8 cellular contexts compared by ENCODE assay signal in the genomic region with DNA sequence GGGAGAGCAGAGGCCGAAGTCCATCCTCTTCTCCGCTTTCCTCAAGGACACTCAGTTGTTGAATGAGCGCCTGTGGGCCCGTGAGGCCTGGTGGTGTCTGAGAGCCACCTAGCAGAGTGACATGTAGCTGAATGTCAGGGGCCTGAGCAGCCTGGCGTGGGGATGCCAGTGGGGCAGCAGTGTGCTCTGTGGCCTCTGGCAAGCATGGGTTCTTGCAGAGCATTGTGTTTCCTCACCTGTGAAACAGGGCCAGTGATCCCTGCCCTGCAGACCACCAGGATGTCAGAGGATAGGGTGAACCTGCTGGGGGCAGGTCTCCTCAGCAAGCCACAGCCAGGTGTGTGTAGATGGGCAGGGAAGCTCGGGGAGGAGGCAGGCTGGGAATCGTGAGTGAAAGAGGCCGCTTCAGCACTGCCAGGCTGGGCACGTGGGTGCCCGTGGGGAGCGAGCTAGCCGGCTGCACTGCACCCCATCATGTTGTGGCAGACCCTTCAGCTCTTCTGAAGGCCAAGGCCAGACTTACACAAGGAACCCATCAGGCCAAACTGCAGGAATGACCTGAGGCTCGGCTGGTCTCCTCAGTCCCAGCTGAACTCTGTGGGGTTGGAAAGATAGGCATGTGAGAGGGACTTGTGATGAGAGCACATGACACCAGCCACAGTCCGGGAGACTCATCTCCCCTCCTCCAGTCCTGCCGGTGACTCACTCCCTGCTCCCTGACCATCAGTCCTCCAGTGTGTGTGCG. TPM values are rescaled to one million over a fixed set of nuclear protein-coding genes. Genes with fewer than 3 reads are reported as not detected.
DNase-seq lines count a peak whose midpoint lies in the region; ATAC-seq and TF ChIP-seq lines count a peak whose summit lies in the region.

No MANE protein-coding gene starts in this region.

- H3K9me3 ChIP-seq in body of pancreas (no peaks in the 10 kb centered on the region), stomach smooth muscle (ENCODE audit: control insufficient read depth in 2 of 2, low read length in 2 of 2) (no peaks in the 10 kb centered on the region)

- H3K27me3 ChIP-seq in body of pancreas (no peaks in the 10 kb centered on the region), stomach smooth muscle (ENCODE audit: control insufficient read depth in 1 of 2, insufficient read depth in 2 of 2, low read length in 2 of 2) (no peaks in the 10 kb centered on the region)

- H3K36me3 ChIP-seq in body of pancreas (replicated peaks in 1 of 2; ENCODE audit: insufficient read depth in 1 of 2, low read depth in 2 of 2): no peaks in the 10 kb centered on the region
- H3K36me3 ChIP-seq in stomach smooth muscle (ENCODE audit: control insufficient read depth in 2 of 2, insufficient read depth in 2 of 2, low read length in 2 of 2): no peaks in the 10 kb centered on the region

- no peak overlapping the region for H3K9ac ChIP-seq in stomach smooth muscle (ENCODE audit: low read length in 2 of 2)

- WGBS in body of pancreas, 2 donors: 48 to 58% methylated on average over 9 to 16 of the region's 16 CpGs

- POLR2A ChIA-PET in AG04449 (lab: Yijun Ruan, JAX): interaction anchor here (1.0 kb wide), 1 partner anchor 207 kb away, joined by 3 read pairs; the partner anchor contains the start of gene TOMM40

- TF ChIP-seq POLR2A in body of pancreas (IDR thresholded peaks at IDR 0.05): no peak

- H3K27ac ChIP-seq in body of pancreas (peak overlapping the region in 3 of 4 donors; percentile 15 to 81 (median 70)), stomach smooth muscle (ENCODE audit: low read length) (peak overlapping the region; percentile 70)

- H3K4me3 ChIP-seq in AG04449 (ENCODE audit: low read depth, low read length) (no peak overlapping the region; the same call in 1 of the 2 replicates), body of pancreas (no peak overlapping the region), stomach smooth muscle (ENCODE audit: low read length in 2 of 2) (peak overlapping the region in 1 of 2 donors; percentile 35)

- H3K4me1 ChIP-seq in body of pancreas (peaks cover 94% of the 10 kb centered on the region), stomach smooth muscle (ENCODE audit: control insufficient read depth, insufficient read depth, low read length) (peaks cover 75% of the 10 kb centered on the region)

- intact Hi-C loops in body of pancreas (cut with DNase I): no loop called here

- peak; percentile 28 for ATAC-seq in body of pancreas

- TF ChIP-seq CTCF in AG04449 (IDR thresholded peaks at IDR 0.05; ENCODE audit: insufficient read depth, low read length, missing control alignments) (no peak), body of pancreas (IDR thresholded peaks at IDR 0.05) (no peak)

- DNase-seq in AG04449 (ENCODE audit: low read depth, low spot score) (peak; percentile 80), HUDEP-2 (lab: John Stamatoyannopoulos, UW; ENCODE audit: unreplicated experiment in 76 of 76) (peak in 66 of 76 experiments; percentile 11 to 85 (median 64)), body of pancreas (peak in 3 of 4 donors; percentile 51 to 73 (median 53)), iris pigment epithelial cell (ENCODE audit: low read depth) (peak; percentile 98), NCI-H2171 (lab: John Stamatoyannopoulos, UW) (no peak), SK-N-DZ (ENCODE audit: low spot score) (no peak)
- no peak for DNase-seq in activated naive CD4-positive, alpha-beta T cell treated with Interleukin-2 at 50 U/mL for 16 hours

- CTCF ChIA-PET in AG04449 (lab: Yijun Ruan, JAX): interaction anchor here (0.7 to 4.7 kb wide), 8 partner anchors 14 to 241 kb away, joined by 3 to 28 read pairs (median 3); no protein-coding TSS in a partner anchor

RNA-seq across cellular contexts. Expression of gene PPP1R37, which starts 5.0 kb away (rescaled TPM):
- total RNA-seq in body of pancreas: 10 to 100 TPM; 16.6 to 49.8 TPM
- 22.6 and 24.6 TPM in 2 replicates for polyA plus RNA-seq in SK-N-DZ (2014; cell fraction: cytosol; rRNA removed)
- 87.5 and 92.9 TPM in 2 replicates for polyA plus RNA-seq in SK-N-DZ (2014; cell fraction: nucleus; rRNA removed)

RNA-seq across cellular contexts. Expression of gene GEMIN7, which starts 18.9 kb away (rescaled TPM):
- 10 to 100 TPM; 15.8 to 19.5 TPM for total RNA-seq in body of pancreas
- polyA plus RNA-seq in SK-N-DZ (2014; cell fraction: cytosol; rRNA removed): 38.4 and 53.2 TPM in 2 replicates
- polyA plus RNA-seq in SK-N-DZ (2014; cell fraction: nucleus; rRNA removed): 35.6 and 41.8 TPM in 2 replicates

RNA-seq across cellular contexts. Expression of gene ZNF296, which starts 21.7 kb away (rescaled TPM):
- under 1 TPM in 1 of 2 donors, not detected in 1; 0.26 TPM for total RNA-seq in body of pancreas
- polyA plus RNA-seq in SK-N-DZ (2014; cell fraction: cytosol; rRNA removed): 0.08 and 1.2 TPM in 2 replicates
- 1.1 and 1.8 TPM in 2 replicates for polyA plus RNA-seq in SK-N-DZ (2014; cell fraction: nucleus; rRNA removed)

RNA-seq across cellular contexts. Expression of gene CLASRP, which starts 59.1 kb away (rescaled TPM):
- total RNA-seq in body of pancreas: 10 to 100 TPM; 40.2 to 64.9 TPM
- polyA plus RNA-seq in SK-N-DZ (2014; cell fraction: cytosol; rRNA removed): 68.5 and 81.1 TPM in 2 replicates
- polyA plus RNA-seq in SK-N-DZ (2014; cell fraction: nucleus; rRNA removed): 469 and 686 TPM in 2 replicates

Comparison
In these comparisons a context has a peak if more than half of its experiments do, and no peak if none do; other contexts are left out.
1. DNase-seq: peak in AG04449 (single experiment), HUDEP-2 (66 of 76), body of pancreas (3 of 4) and iris pigment epithelial cell (single experiment); none in activated naive CD4-positive, alpha-beta T cell treated with Interleukin-2 at 50 U/mL for 16 hours (single experiment), NCI-H2171 (single experiment) and SK-N-DZ (single experiment).